19 cellular contexts compared by ENCODE assay signal in the genomic region with DNA sequence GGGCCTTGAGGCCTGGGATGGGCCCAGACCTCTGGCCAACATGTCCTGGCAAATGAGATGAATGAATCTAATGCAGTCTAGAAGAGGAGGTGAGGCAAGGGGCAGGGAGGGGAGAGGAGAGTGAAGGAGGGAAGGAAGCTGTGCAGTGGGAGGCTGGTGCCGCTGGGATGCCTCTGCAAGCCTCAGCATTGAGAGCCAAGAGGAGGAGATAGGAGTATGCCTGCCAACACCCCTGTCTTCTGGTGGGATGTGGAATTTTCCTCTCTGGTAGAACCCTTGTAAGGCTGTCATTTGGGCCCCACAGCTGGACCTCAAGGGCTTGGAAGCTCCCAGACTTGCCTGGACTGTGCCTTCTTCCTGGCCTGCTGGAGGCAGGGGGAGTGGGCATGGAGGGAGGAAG. TPM values are rescaled to one million over a fixed set of nuclear protein-coding genes. Genes with fewer than 3 reads are reported as not detected.
A peak's percentile ranks its signal among the peaks of the same experiment; 100 is the strongest.
DNase-seq lines count a peak whose midpoint lies in the region; ATAC-seq and TF ChIP-seq lines count a peak whose summit lies in the region.
"Had no signal": no experiment of that assay in that cellular context is flagged by ENCODE, and none has a peak within 500 bp of the region (broad histone marks: within the 10 kb centered on the region; RNA-seq: fewer than 3 reads in every experiment).

No MANE protein-coding gene starts in this region.

- no peaks in the 10 kb centered on the region for H3K9me3 ChIP-seq in HEK293 (ENCODE audit: control insufficient read depth, insufficient read depth, low read depth, low read length)
- no peaks in the 10 kb centered on the region for H3K9me3 ChIP-seq in trophoblast cell (ENCODE audit: insufficient read depth, low read depth, low read length)
- H3K9me3 ChIP-seq in gastroesophageal sphincter, result no peaks in the 10 kb centered on the region

- no peak overlapping the region for H3K14ac ChIP-seq in trophoblast cell (ENCODE audit: low read length)

- POLR2A ChIA-PET in HEK293 (lab: Yijun Ruan, JAX), result interaction anchor here (0.6 kb wide), 1 partner anchor 22 kb away, joined by 3 read pairs; no protein-coding TSS in a partner anchor
- POLR2A ChIA-PET in RWPE1 (lab: Yijun Ruan, JAX; ENCODE audit: low non-redundant PET), result no interaction called here

- H2AFZ ChIP-seq in trophoblast cell (ENCODE audit: insufficient read depth, low read length, poor library complexity), result no peak overlapping the region

- H4K91ac ChIP-seq in trophoblast cell (ENCODE audit: low read depth, low read length), result peak overlapping the region; percentile 1

- H3K27ac ChIP-seq in HEK293 (ENCODE audit: extremely low read depth, low read depth, low read length) (no peak overlapping the region), RWPE1 (peak overlapping the region; percentile 91), trophoblast cell (ENCODE audit: low read depth, low read length) (no peak overlapping the region), gastroesophageal sphincter (no peak overlapping the region)

- peak overlapping the region; percentile 44 for H2BK12ac ChIP-seq in trophoblast cell (ENCODE audit: low read length)

- H3K79me2 ChIP-seq in trophoblast cell (ENCODE audit: control insufficient read depth, insufficient read depth, low read length, poor library complexity), result peaks cover 4% of the 10 kb centered on the region

- no CpG with 5 or more reads among the region's 1 CpG for WGBS in trophoblast cell (ENCODE audit: extremely low coverage, insufficient coverage, insufficient read length)
- WGBS in gastroesophageal sphincter (ENCODE audit: low coverage in 1 of 2), 2 donors, result 100% methylated on average over 1 of the region's 1 CpG

- no peak for TF ChIP-seq EP300 in gastroesophageal sphincter (IDR thresholded peaks at IDR 0.05)

- no peaks in the 10 kb centered on the region for H3K36me3 ChIP-seq in HEK293 (ENCODE audit: control insufficient read depth in 2 of 2, insufficient read depth in 1 of 2, low read length in 2 of 2)
- H3K36me3 ChIP-seq in trophoblast cell (ENCODE audit: control insufficient read depth in 1 of 2, insufficient read depth in 2 of 2, low read length in 2 of 2), result peaks cover 0 to 8% of the 10 kb centered on the region in 2 experiments
- no peaks in the 10 kb centered on the region for H3K36me3 ChIP-seq in gastroesophageal sphincter

- H2BK5ac ChIP-seq in trophoblast cell (ENCODE audit: low read depth, low read length, poor library complexity), result no peak overlapping the region

- no peak overlapping the region for H3K4ac ChIP-seq in trophoblast cell (ENCODE audit: low read depth, low read length)

- ATAC-seq in esophagus mucosa (no peak), gastroesophageal sphincter (no peak)
- ATAC-seq: K562 had no signal

- H3K23ac ChIP-seq in trophoblast cell (ENCODE audit: low read length), result no peak overlapping the region

- no peak overlapping the region for H4K8ac ChIP-seq in trophoblast cell (ENCODE audit: low read depth, low read length)

- no peak for TF ChIP-seq CTCF in HEK293 (tag by site-specific recombination; IDR thresholded peaks at IDR 0.05)
- TF ChIP-seq CTCF in RWPE1 (conservative IDR thresholded peaks at IDR 0.05; ENCODE audit: low read depth), result no peak
- TF ChIP-seq CTCF in fibroblast of pulmonary artery (IDR thresholded peaks at IDR 0.05; ENCODE audit: low read length, missing control alignments), result no peak
- TF ChIP-seq CTCF in gastroesophageal sphincter (IDR thresholded peaks at IDR 0.05), result no peak

- no peak overlapping the region for H3K18ac ChIP-seq in trophoblast cell (ENCODE audit: low read length)

- H3K27me3 ChIP-seq in trophoblast cell (ENCODE audit: insufficient read depth, low read length), result no peaks in the 10 kb centered on the region
- H3K27me3 ChIP-seq in gastroesophageal sphincter, result no peaks in the 10 kb centered on the region

- no peak overlapping the region for H2AK5ac ChIP-seq in trophoblast cell (ENCODE audit: low read length)

- H3K4me1 ChIP-seq in HEK293 (ENCODE audit: control insufficient read depth, insufficient read depth, low read length) (no peaks in the 10 kb centered on the region), trophoblast cell (ENCODE audit: control insufficient read depth in 1 of 2, insufficient read depth in 2 of 2, low read length in 2 of 2) (peaks cover 20 to 34% of the 10 kb centered on the region in 2 experiments), gastroesophageal sphincter (peaks cover 0 to under 1% (median 0%) of the 10 kb centered on the region in 3 donors)

- TF ChIP-seq POLR2A in gastroesophageal sphincter (IDR thresholded peaks at IDR 0.05), result no peak

- DNase-seq in RWPE1 (ENCODE audit: low spot score), result no peak
- DNase-seq in fibroblast of pulmonary artery (ENCODE audit: low read depth), result peak; percentile 31
- DNase-seq in trophoblast cell, result no peak
- no peak for DNase-seq in T-helper 2 cell
- DNase-seq: C1 segment of cervical spinal cord; CD8-positive, alpha-beta memory T cell; H7; NCI-H1105 treated with DMSO at 0.1 percent for 48 hours; NCI-H1694; NCI-H2081 treated with DMSO at 0.1 percent for 48 hours; NCI-H510A; NCI-H748 treated with DMSO at 0.1 percent for 48 hours; NK-92 treated with Interleukin-12 subunit alpha and Interleukin-12 subunit beta, amount 100 ng/mL, for 24 hours; SIG-M5 had no signal

- peaks cover 23% of the 10 kb centered on the region for H3K79me1 ChIP-seq in trophoblast cell (ENCODE audit: low read length)

- H4K12ac ChIP-seq in trophoblast cell (ENCODE audit: low read depth, low read length), result no peak overlapping the region

- CTCF ChIA-PET in HEK293 (lab: Yijun Ruan, JAX), result interaction anchor here (0.6 to 7.8 kb wide), 5 partner anchors 21 to 157 kb away, joined by 4 to 62 read pairs (median 4); a partner anchor contains a TSS
- CTCF ChIA-PET in RWPE1 (lab: Yijun Ruan, JAX), result interaction anchor here (0.9 kb wide), 1 partner anchor 26 kb away, joined by 4 read pairs; no protein-coding TSS in a partner anchor

- no peak overlapping the region for H3K4me2 ChIP-seq in trophoblast cell (ENCODE audit: low read length)

- H3K9ac ChIP-seq in trophoblast cell (ENCODE audit: low read length), result no peak overlapping the region

- H3K4me3 ChIP-seq in HEK293 (ENCODE audit: low read depth, low read length) (no peak overlapping the region), fibroblast of pulmonary artery (replicated peaks; ENCODE audit: low read depth, low read length) (no peak overlapping the region), trophoblast cell (ENCODE audit: low read depth, low read length) (no peak overlapping the region), gastroesophageal sphincter (no peak overlapping the region)
- H3K4me3 ChIP-seq: K562 had no signal

- H2BK120ac ChIP-seq in trophoblast cell (ENCODE audit: insufficient read depth, low read length, poor library complexity), result no peak overlapping the region

TF ChIP-seq in HEK293, 187 proteins besides CTCF, POLR2A, EP300 and RAD21 (continues in another document):
- TF ChIP-seq, protein P1, sequence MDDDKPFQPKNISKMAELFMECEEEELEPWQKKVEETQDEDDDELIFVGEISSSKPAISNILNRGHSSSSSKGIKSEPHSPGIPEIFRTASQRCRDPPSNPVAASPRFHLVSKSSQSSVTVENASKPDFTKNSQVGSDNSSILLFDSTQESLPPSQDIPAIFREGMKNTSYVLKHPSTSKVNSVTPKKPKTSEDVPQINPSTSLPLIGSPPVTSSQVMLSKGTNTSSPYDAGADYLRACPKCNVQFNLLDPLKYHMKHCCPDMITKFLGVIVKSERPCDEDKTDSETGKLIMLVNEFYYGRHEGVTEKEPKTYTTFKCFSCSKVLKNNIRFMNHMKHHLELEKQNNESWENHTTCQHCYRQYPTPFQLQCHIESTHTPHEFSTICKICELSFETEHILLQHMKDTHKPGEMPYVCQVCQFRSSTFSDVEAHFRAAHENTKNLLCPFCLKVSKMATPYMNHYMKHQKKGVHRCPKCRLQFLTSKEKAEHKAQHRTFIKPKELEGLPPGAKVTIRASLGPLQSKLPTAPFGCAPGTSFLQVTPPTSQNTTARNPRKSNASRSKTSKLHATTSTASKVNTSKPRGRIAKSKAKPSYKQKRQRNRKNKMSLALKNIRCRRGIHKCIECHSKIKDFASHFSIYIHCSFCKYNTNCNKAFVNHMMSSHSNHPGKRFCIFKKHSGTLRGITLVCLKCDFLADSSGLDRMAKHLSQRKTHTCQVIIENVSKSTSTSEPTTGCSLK (tag by site-specific recombination; IDR thresholded peaks at IDR 0.05), result no peak
- TF ChIP-seq, protein P2, sequence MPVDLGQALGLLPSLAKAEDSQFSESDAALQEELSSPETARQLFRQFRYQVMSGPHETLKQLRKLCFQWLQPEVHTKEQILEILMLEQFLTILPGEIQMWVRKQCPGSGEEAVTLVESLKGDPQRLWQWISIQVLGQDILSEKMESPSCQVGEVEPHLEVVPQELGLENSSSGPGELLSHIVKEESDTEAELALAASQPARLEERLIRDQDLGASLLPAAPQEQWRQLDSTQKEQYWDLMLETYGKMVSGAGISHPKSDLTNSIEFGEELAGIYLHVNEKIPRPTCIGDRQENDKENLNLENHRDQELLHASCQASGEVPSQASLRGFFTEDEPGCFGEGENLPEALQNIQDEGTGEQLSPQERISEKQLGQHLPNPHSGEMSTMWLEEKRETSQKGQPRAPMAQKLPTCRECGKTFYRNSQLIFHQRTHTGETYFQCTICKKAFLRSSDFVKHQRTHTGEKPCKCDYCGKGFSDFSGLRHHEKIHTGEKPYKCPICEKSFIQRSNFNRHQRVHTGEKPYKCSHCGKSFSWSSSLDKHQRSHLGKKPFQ (tag by site-specific recombination; IDR thresholded peaks at IDR 0.05), result no peak

RNA-seq across cellular contexts. Expression of a gene that starts 21.9 kb away (rescaled TPM):
- 26.3 and 28.8 TPM in 2 replicates for polyA plus RNA-seq in trophoblast cell (2013)
- total RNA-seq in esophagus mucosa, result 17.9 TPM
- under 1 TPM in 3 of 4 donors, not detected in 1; 0.16 to 0.54 (median 0.31) TPM for total RNA-seq in gastroesophageal sphincter
- total RNA-seq: CD8-positive, alpha-beta memory T cell; H7; K562; OCI-LY7 had no signal
- polyA plus RNA-seq: CD8-positive, alpha-beta memory T cell; K562 had no signal

Comparison
In these comparisons a context has a peak if more than half of its experiments do, and no peak if none do; other contexts are left out.
1. RNA of a gene that starts 21.9 kb away (total RNA-seq): 17.9 TPM in esophagus mucosa (single experiment); 0.16 to 0.54 TPM in gastroesophageal sphincter; every median in the first group is over 10 times any median in the second.